30 cellular contexts compared by ENCODE assay signal in genomic region chr15:20348291-20348899, GRCh38.
DNase-seq lines count a peak whose midpoint lies in the region; ATAC-seq and TF ChIP-seq lines count a peak whose summit lies in the region.
"Had no signal": no experiment of that assay in that cellular context is flagged by ENCODE, and none has a peak within 500 bp of the region (broad histone marks: within the 10 kb centered on the region; RNA-seq: fewer than 3 reads in every experiment).

No MANE protein-coding gene starts in this region.

- H3F3A ChIP-seq in GM23338 (replicated peaks; ENCODE audit: low read depth), result no peaks in the 10 kb centered on the region

- no peaks in the 10 kb centered on the region for H3K9me3 Mint-ChIP-seq in GM23338
- H3K9me3 Mint-ChIP-seq: activated T-cell treated with anti-CD3 and anti-CD28 coated beads, Interleukin-2, amount 50 U/mL, for 24 hours; CD8-positive, alpha-beta memory T cell; natural killer cell treated with Interleukin-12 subunit alpha and Interleukin-12 subunit beta and Interleukin-15 and Interleukin-18, amount 100 ng/mL, for 72 hours had no signal

- H3K4me1 ChIP-seq in GM23338 (ENCODE audit: insufficient read depth) (no peaks in the 10 kb centered on the region), osteoblast (ENCODE audit: insufficient read depth, low read length) (no peaks in the 10 kb centered on the region), upper lobe of left lung (no peaks in the 10 kb centered on the region)
- H3K4me1 ChIP-seq: BE2C, esophagus squamous epithelium, foreskin keratinocyte, heart left ventricle, lower lobe of right lung, SJSA1, upper lobe of right lung had no signal

- no peak for ATAC-seq in GM23338
- no peak for ATAC-seq in upper lobe of left lung (ENCODE audit: low FRiP score in 2 of 2)
- ATAC-seq: activated CD4-positive, alpha-beta T cell treated with anti-CD3 and anti-CD28 coated beads for 36 hours; foreskin keratinocyte; natural killer cell treated with Interleukin-12 subunit alpha and Interleukin-12 subunit beta and Interleukin-15 and Interleukin-18, amount 100 ng/mL, for 72 hours had no signal

- no peak for TF ChIP-seq POLR2A in upper lobe of left lung (IDR thresholded peaks at IDR 0.05)

- peak; percentile 31 for DNase-seq in Ammon's horn (ENCODE audit: low spot score)
- no peak for DNase-seq in GM23338 (ENCODE audit: low spot score)
- DNase-seq in ecto neural progenitor cell (ENCODE audit: low spot score), result peak; percentile 38
- peak; percentile 68 for DNase-seq in osteoblast (ENCODE audit: insufficient read length, low spot score, missing footprints)
- no peak for DNase-seq in GOT3 (lab: John Stamatoyannopoulos, UW)
- DNase-seq in upper lobe of left lung, result no peak
- no peak for DNase-seq in GM13977 (ENCODE audit: low spot score)
- DNase-seq: activated CD4-positive, alpha-beta T cell treated with anti-CD3 and anti-CD28 coated beads for 36 hours; BE2C; caudate nucleus; cortex of kidney; DMS 273 treated with DMSO at 0.1 percent for 48 hours; esophagus squamous epithelium; foreskin keratinocyte; IMR-90; NCI-H146; NCI-H446; NCI-H82; occipital lobe; stimulated activated naive CD4-positive, alpha-beta T cell; T-helper 9 cell had no signal

- 84 to 87% methylated on average over 13 of the region's 13 CpGs for WGBS in upper lobe of left lung, 2 donors

- H3K27me3 ChIP-seq in GM23338 (ENCODE audit: insufficient read depth) (no peaks in the 10 kb centered on the region), osteoblast (ENCODE audit: insufficient read depth, low read length) (no peaks in the 10 kb centered on the region), upper lobe of left lung (no peaks in the 10 kb centered on the region)
- H3K27me3 ChIP-seq: BE2C, esophagus squamous epithelium, foreskin keratinocyte, SJSA1 had no signal

- no peaks in the 10 kb centered on the region for H4K20me1 ChIP-seq in GM23338 (replicated peaks; ENCODE audit: insufficient read depth)
- no peaks in the 10 kb centered on the region for H4K20me1 ChIP-seq in osteoblast (ENCODE audit: insufficient read depth, low read length)

- H3K27ac ChIP-seq in GM23338 (ENCODE audit: low read depth), result no peak overlapping the region
- no peak overlapping the region for H3K27ac ChIP-seq in osteoblast (ENCODE audit: low read depth, low read length)
- no peak overlapping the region for H3K27ac ChIP-seq in upper lobe of left lung
- H3K27ac ChIP-seq: esophagus squamous epithelium, foreskin keratinocyte, heart left ventricle, lower lobe of right lung, SJSA1, skin epidermis, upper lobe of right lung, VCaP had no signal

- TF ChIP-seq CTCF in GM23338 (conservative IDR thresholded peaks at IDR 0.05; ENCODE audit: low read depth in 2 of 2), result no peak
- TF ChIP-seq CTCF in osteoblast (IDR thresholded peaks at IDR 0.05; ENCODE audit: extremely low read depth, low read depth, low read length), result no peak
- no peak for TF ChIP-seq CTCF in upper lobe of left lung (IDR thresholded peaks at IDR 0.05)
- no peak for TF ChIP-seq CTCF in GM13977 (IDR thresholded peaks at IDR 0.05; ENCODE audit: extremely low read depth, insufficient read depth, missing control alignments)

- H3K9me2 ChIP-seq in GM23338 (ENCODE audit: insufficient read depth), result no peaks in the 10 kb centered on the region

- 0 out of 2 replicates have a peak overlapping the region, but pooled peaks have one; percentile 28 for H3K4me3 ChIP-seq in GM23338
- no peak overlapping the region for H3K4me3 ChIP-seq in osteoblast (ENCODE audit: insufficient read depth, low read length)
- H3K4me3 ChIP-seq in upper lobe of left lung, result no peak overlapping the region
- H3K4me3 ChIP-seq: esophagus squamous epithelium, heart left ventricle, lower lobe of right lung, SJSA1, skin epidermis, upper lobe of right lung had no signal

- H3K9me3 ChIP-seq in osteoblast (ENCODE audit: low read depth, low read length) (peaks cover 25% of the 10 kb centered on the region), upper lobe of left lung (peaks cover 0 to 9% (median 0%) of the 10 kb centered on the region in 4 donors)
- H3K9me3 ChIP-seq: SJSA1 had no signal

- peaks cover 20% of the 10 kb centered on the region for H3K27me3 Mint-ChIP-seq in GM23338 (ENCODE audit: insufficient read depth, low read depth, poor library complexity)

- no peak for TF ChIP-seq EP300 in upper lobe of left lung (IDR thresholded peaks at IDR 0.05)

- H3K4me2 ChIP-seq in GM23338 (no peak overlapping the region), osteoblast (ENCODE audit: insufficient read depth, low read length) (no peak overlapping the region)

- H3K36me3 Mint-ChIP-seq in GM23338 (ENCODE audit: low read depth), result peaks cover 32% of the 10 kb centered on the region
- H3K36me3 Mint-ChIP-seq: CD8-positive, alpha-beta memory T cell; natural killer cell treated with Interleukin-12 subunit alpha and Interleukin-12 subunit beta and Interleukin-15 and Interleukin-18, amount 100 ng/mL, for 72 hours had no signal

- in situ Hi-C loops in GM13977 (cut with MboI; ENCODE audit: low pct_unique_long_range_greater_than_20kb, low sequenced_read_pairs, unreplicated experiment), result loop anchor here (10.0 kb wide), 1 partner anchor 54 kb away; no protein-coding TSS in a partner anchor

- H3K4me1 Mint-ChIP-seq in GM23338, result no peaks in the 10 kb centered on the region

- H3K79me2 ChIP-seq in GM23338 (replicated peaks; ENCODE audit: insufficient read depth) (no peaks in the 10 kb centered on the region), osteoblast (ENCODE audit: insufficient read depth, low read length) (no peaks in the 10 kb centered on the region)

- H3K36me3 ChIP-seq in GM23338 (ENCODE audit: insufficient read depth) (peaks cover 26% of the 10 kb centered on the region), osteoblast (ENCODE audit: insufficient read depth, low read length) (no peaks in the 10 kb centered on the region), upper lobe of left lung (no peaks in the 10 kb centered on the region)
- H3K36me3 ChIP-seq: BE2C, esophagus squamous epithelium, heart left ventricle, lower lobe of right lung, SJSA1, upper lobe of right lung had no signal

- H3K27ac Mint-ChIP-seq in GM23338, result no peak overlapping the region
- H3K27ac Mint-ChIP-seq: activated CD4-positive, alpha-beta T cell treated with anti-CD3 and anti-CD28 coated beads for 36 hours; activated T-cell treated with anti-CD3 and anti-CD28 coated beads, Interleukin-2, amount 50 U/mL, for 24 hours; CD8-positive, alpha-beta memory T cell; natural killer cell treated with Interleukin-12 subunit alpha and Interleukin-12 subunit beta and Interleukin-15 and Interleukin-18, amount 100 ng/mL, for 72 hours had no signal

- no peak overlapping the region for H2AFZ ChIP-seq in GM23338
- H2AFZ ChIP-seq in osteoblast (ENCODE audit: low read length), result no peak overlapping the region

- no peak overlapping the region for H3K4me3 Mint-ChIP-seq in GM23338
- H3K4me3 Mint-ChIP-seq: activated CD4-positive, alpha-beta T cell treated with anti-CD3 and anti-CD28 coated beads for 36 hours; activated T-cell treated with anti-CD3 and anti-CD28 coated beads, Interleukin-2, amount 50 U/mL, for 24 hours; CD8-positive, alpha-beta memory T cell; natural killer cell treated with Interleukin-12 subunit alpha and Interleukin-12 subunit beta and Interleukin-15 and Interleukin-18, amount 100 ng/mL, for 72 hours had no signal

TF ChIP-seq in GM23338, 12 proteins besides CTCF, POLR2A, EP300 and RAD21 (continues in another document):
- TF ChIP-seq NANOG (IDR thresholded peaks at IDR 0.05; ENCODE audit: borderline replicate concordance) (no peak), POLR2AphosphoS5 (IDR thresholded peaks at IDR 0.05; ENCODE audit: low read depth) (no peak), EZH2 (IDR thresholded peaks at IDR 0.05; ENCODE audit: low read depth, unreplicated experiment) (no peak), CREB1 (CRISPR knock-in tag; IDR thresholded peaks at IDR 0.05; ENCODE audit: low read depth) (no peak), ZNF114 (CRISPR knock-in tag; IDR thresholded peaks at IDR 0.05) (no peak), REST (IDR thresholded peaks at IDR 0.05; ENCODE audit: unreplicated experiment) (no peak), ZNF331 (CRISPR knock-in tag; IDR thresholded peaks at IDR 0.05; ENCODE audit: low read depth) (no peak), STAT1 (IDR thresholded peaks at IDR 0.05; ENCODE audit: unreplicated experiment) (no peak), ETS1 (IDR thresholded peaks at IDR 0.05) (no peak), JUNB (IDR thresholded peaks at IDR 0.05; ENCODE audit: unreplicated experiment) (no peak), EZH2phosphoT487 (IDR thresholded peaks at IDR 0.05; ENCODE audit: unreplicated experiment) (no peak)

Comparison
In these comparisons a context has a peak if more than half of its experiments do, and no peak if none do; other contexts are left out.
1. DNase-seq: peak in Ammon's horn (single experiment), ecto neural progenitor cell (single experiment) and osteoblast (single experiment); none in GM23338 (single experiment), GOT3 (single experiment), upper lobe of left lung (0 of 2) and GM13977 (single experiment).